In the genomic region with DNA sequence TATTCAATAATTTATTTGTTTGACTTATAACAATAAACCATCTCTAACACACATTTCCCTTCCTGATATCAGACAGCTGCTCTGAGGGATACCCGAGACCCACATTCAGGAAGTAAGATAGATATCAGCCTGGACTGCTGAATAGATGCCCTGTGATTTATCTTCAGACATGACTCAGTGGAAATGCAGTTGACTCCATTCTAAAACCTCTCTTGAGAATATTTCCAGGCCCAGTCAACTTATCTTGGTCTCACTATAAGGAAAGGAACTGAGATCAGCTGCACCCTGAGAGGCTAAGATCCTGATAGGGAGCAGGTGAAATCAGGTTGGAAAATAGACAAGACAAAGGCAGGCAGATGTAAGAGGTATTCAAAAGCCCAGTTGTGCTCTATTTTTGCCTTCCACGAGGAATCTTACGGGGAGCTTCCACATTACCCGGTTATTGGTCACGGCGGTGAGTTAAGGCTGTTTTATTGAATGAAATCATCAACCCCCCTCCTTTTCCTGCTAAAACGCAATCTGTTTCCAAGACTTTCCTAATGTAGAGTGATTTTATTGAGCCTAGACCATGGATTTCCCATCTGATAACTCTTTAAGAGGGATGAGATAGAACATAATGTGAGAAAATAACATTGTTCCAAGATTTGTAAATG, we compare ENCODE assay signal across 1 cellular context.
TF ChIP-seq lines count a peak whose summit lies in the region.

No MANE protein-coding gene starts in this region.

TF ChIP-seq in K562, 482 proteins besides CTCF, POLR2A, EP300 and RAD21 (continued from another document):
- TF ChIP-seq, protein P1, sequence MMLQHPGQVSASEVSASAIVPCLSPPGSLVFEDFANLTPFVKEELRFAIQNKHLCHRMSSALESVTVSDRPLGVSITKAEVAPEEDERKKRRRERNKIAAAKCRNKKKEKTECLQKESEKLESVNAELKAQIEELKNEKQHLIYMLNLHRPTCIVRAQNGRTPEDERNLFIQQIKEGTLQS (IDR thresholded peaks at IDR 0.05), result peak; percentile 28; the same call in 1 of the 2 replicates
- TF ChIP-seq, protein P1 (CRISPR knock-in tag; conservative IDR thresholded peaks at IDR 0.05), result no peak
- TF ChIP-seq FOSL1 (tag; conservative IDR thresholded peaks at IDR 0.05) (peak; percentile 72), KAT2B (IDR thresholded peaks at IDR 0.05; ENCODE audit: low read depth, low read length) (no peak), LEF1 (IDR thresholded peaks at IDR 0.05) (0 out of 2 replicates have a peak, but pooled peaks have one; percentile 10), BACH1 (tag; IDR thresholded peaks at IDR 0.05) (peak; percentile 32; the same call in 1 of the 2 replicates), REST (CRISPR knock-in tag; IDR thresholded peaks at IDR 0.05; ENCODE audit: low read depth) (no peak), CTBP1 (IDR thresholded peaks at IDR 0.05; ENCODE audit: borderline replicate concordance) (peak; percentile 70; the same call in 1 of the 2 replicates), KLF16 (IDR thresholded peaks at IDR 0.05) (0 out of 2 replicates have a peak, but pooled peaks have one; percentile 16), NRF1 (conservative IDR thresholded peaks at IDR 0.05 in 1 of 2, IDR thresholded peaks at IDR 0.05 in 1 of 2) (0 out of 4 replicates have a peak, but pooled peaks of 1 of the 2 experiments have one; percentile 3), PTTG1 (tag; IDR thresholded peaks at IDR 0.05; ENCODE audit: low read depth) (no peak), MAFK (IDR thresholded peaks at IDR 0.05; ENCODE audit: low read length) (peak; percentile 40), ETV1 (tag; conservative IDR thresholded peaks at IDR 0.05; ENCODE audit: low read depth) (peak; percentile 83), ZNF354B (CRISPR knock-in tag; IDR thresholded peaks at IDR 0.05) (no peak)
- TF ChIP-seq, protein P2, sequence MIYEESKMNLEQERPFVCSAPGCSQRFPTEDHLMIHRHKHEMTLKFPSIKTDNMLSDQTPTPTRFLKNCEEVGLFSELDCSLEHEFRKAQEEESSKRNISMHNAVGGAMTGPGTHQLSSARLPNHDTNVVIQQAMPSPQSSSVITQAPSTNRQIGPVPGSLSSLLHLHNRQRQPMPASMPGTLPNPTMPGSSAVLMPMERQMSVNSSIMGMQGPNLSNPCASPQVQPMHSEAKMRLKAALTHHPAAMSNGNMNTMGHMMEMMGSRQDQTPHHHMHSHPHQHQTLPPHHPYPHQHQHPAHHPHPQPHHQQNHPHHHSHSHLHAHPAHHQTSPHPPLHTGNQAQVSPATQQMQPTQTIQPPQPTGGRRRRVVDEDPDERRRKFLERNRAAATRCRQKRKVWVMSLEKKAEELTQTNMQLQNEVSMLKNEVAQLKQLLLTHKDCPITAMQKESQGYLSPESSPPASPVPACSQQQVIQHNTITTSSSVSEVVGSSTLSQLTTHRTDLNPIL (CRISPR knock-in tag; IDR thresholded peaks at IDR 0.05), result 0 out of 2 replicates have a peak, but pooled peaks have one; percentile 17
TF ChIP-seq in K562: peak in this region for 53.
